27 cellular contexts compared by ENCODE assay signal in the genomic region with DNA sequence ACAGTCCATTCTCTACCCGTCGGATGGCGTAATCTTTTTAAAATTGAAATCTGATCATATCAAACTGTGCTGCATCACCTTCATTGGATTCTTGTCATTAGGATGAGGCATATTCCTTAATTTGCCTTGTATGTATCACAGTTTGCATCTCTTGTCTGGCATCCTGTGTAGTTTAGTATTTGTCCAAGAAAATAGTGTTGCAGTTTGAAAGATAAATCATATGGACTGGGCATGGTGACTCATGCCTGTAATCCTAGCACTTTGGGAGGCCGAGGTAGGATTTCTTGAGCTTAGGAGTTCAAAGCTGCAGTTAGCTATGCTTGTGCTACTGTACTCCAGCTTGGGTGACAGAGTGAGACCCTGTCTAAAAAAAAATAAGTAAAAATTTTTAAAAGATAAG. TPM values are rescaled to one million over a fixed set of nuclear protein-coding genes. Genes with fewer than 3 reads are reported as not detected.
DNase-seq lines count a peak whose midpoint lies in the region; TF ChIP-seq lines count a peak whose summit lies in the region.
"Had no signal": no experiment of that assay in that cellular context is flagged by ENCODE, and none has a peak within 500 bp of the region (broad histone marks: within the 10 kb centered on the region; RNA-seq: fewer than 3 reads in every experiment).

No MANE protein-coding gene starts in this region.

- H3K4me3 ChIP-seq in mammary epithelial cell (replicated peaks in 1 of 3; ENCODE audit: insufficient read depth in 1 of 3, low read depth in 2 of 3, low read length in 3 of 3): no peak overlapping the region
- no peak overlapping the region for H3K4me3 ChIP-seq in SK-N-SH (ENCODE audit: low read depth in 2 of 2, low read length in 1 of 2)
- H3K4me3 ChIP-seq in fibroblast of mammary gland (ENCODE audit: control insufficient read depth, low read depth, low read length): no peak overlapping the region
- H3K4me3 ChIP-seq in smooth muscle cell: no peak overlapping the region
- H3K4me3 ChIP-seq: cardiac muscle cell, esophagus squamous epithelium, lung, skin epidermis had no signal

- H3K9ac ChIP-seq in mammary epithelial cell (ENCODE audit: insufficient read depth, low read length): no peak overlapping the region
- no peak overlapping the region for H3K9ac ChIP-seq in SK-N-SH
- no peak overlapping the region for H3K9ac ChIP-seq in smooth muscle cell (ENCODE audit: low read depth)

- H3K4me2 ChIP-seq in mammary epithelial cell (ENCODE audit: insufficient read depth, low read depth, low read length): no peak overlapping the region
- H3K4me2 ChIP-seq in SK-N-SH: no peak overlapping the region
- H3K4me2 ChIP-seq in smooth muscle cell: peak overlapping the region; percentile 3

- CTCF ChIA-PET in MCF 10A (lab: Yijun Ruan, JAX): interaction anchor here (1.0 to 1.5 kb wide), 2 partner anchors 10 to 200 kb away, joined by 5 to 8 read pairs; no protein-coding TSS in a partner anchor
- CTCF ChIA-PET in mammary epithelial cell (lab: Charles Lee; ENCODE audit: low non-redundant PET): no interaction called here
- CTCF ChIA-PET in SK-N-SH (lab: Yijun Ruan, JAX): interaction anchor here (2.0 kb wide), 1 partner anchor 211 kb away, joined by 6 read pairs; no protein-coding TSS in a partner anchor

- TF ChIP-seq EP300 in SK-N-SH (IDR thresholded peaks at IDR 0.05; ENCODE audit: borderline replicate concordance in 1 of 2, low read depth in 1 of 2, low read length in 1 of 2): no peak

- POLR2A ChIA-PET in MCF 10A (lab: Yijun Ruan, JAX): interaction anchor here (0.9 to 2.2 kb wide), 5 partner anchors 9 to 115 kb away, joined by 3 to 6 read pairs (median 3); a partner anchor contains a TSS
- POLR2A ChIA-PET in SK-N-SH (lab: Yijun Ruan, JAX): no interaction called here

- no peak overlapping the region for H3K27ac ChIP-seq in mammary epithelial cell (ENCODE audit: insufficient read depth, low read depth, low read length)
- H3K27ac ChIP-seq in SK-N-SH (ENCODE audit: low read depth in 2 of 2, low read length in 1 of 2): no peak overlapping the region; a peak in 1 of 4 replicates
- peak overlapping the region; percentile 3 for H3K27ac ChIP-seq in smooth muscle cell (ENCODE audit: low read depth)
- H3K27ac ChIP-seq: cardiac muscle cell, esophagus squamous epithelium, skin epidermis had no signal

- 68% methylated on average over 4 of the region's 4 CpGs for WGBS in mammary epithelial cell (ENCODE audit: low coverage, missing lambda C conversion rate)
- 23% methylated on average over 4 of the region's 4 CpGs for WGBS in SK-N-SH (ENCODE audit: low lambda C conversion rate)
- 50% methylated on average over 4 of the region's 4 CpGs for WGBS in smooth muscle cell (ENCODE audit: low lambda C conversion rate)

- no peaks in the 10 kb centered on the region for H3K36me3 ChIP-seq in mammary epithelial cell (ENCODE audit: insufficient read depth, low read length)
- H3K36me3 ChIP-seq in SK-N-SH (replicated peaks in 1 of 2; ENCODE audit: control insufficient read depth in 1 of 2, insufficient read depth in 2 of 2, low read length in 1 of 2): no peaks in the 10 kb centered on the region
- H3K36me3 ChIP-seq in smooth muscle cell (ENCODE audit: low read depth): no peaks in the 10 kb centered on the region
- H3K36me3 ChIP-seq: cardiac muscle cell, esophagus squamous epithelium had no signal

- H3K4me1 ChIP-seq in mammary epithelial cell (ENCODE audit: insufficient read depth, low read length): peaks cover 4% of the 10 kb centered on the region
- H3K4me1 ChIP-seq in SK-N-SH (ENCODE audit: control insufficient read depth in 1 of 2, insufficient read depth in 2 of 2, low read depth in 1 of 2, low read length in 1 of 2): no peaks in the 10 kb centered on the region; a peak in 1 of 4 replicates
- peaks cover 5% of the 10 kb centered on the region for H3K4me1 ChIP-seq in smooth muscle cell (ENCODE audit: low read depth)

- TF ChIP-seq RAD21 in SK-N-SH (IDR thresholded peaks at IDR 0.05; ENCODE audit: low read length): no peak

- H3K4me1 Mint-ChIP-seq in MCF 10A (ENCODE audit: insufficient read depth, unreplicated experiment): peaks cover 16% of the 10 kb centered on the region
- H3K4me1 Mint-ChIP-seq: endodermal cell had no signal

- in situ Hi-C loops in mammary epithelial cell (cut with MboI; ENCODE audit: low sequenced_read_pairs in 2 of 2): loop anchor here in 1 of 2 donors (25.0 kb wide), 2 partner anchors 205 to 955 kb away; a partner anchor contains a TSS

- intact Hi-C loops in MCF 10A (cut with micrococcal nuclease) (no loop called here), mammary epithelial cell (cut with micrococcal nuclease) (no loop called here)

- no peaks in the 10 kb centered on the region for H3K27me3 Mint-ChIP-seq in MCF 10A (ENCODE audit: insufficient read depth, unreplicated experiment)
- H3K27me3 Mint-ChIP-seq: B cell, T-cell had no signal

- peaks cover 8% of the 10 kb centered on the region for H3K36me3 Mint-ChIP-seq in MCF 10A (ENCODE audit: insufficient read depth, unreplicated experiment)

- no peak overlapping the region for H3K27ac Mint-ChIP-seq in MCF 10A (ENCODE audit: low read depth, unreplicated experiment)
- H3K27ac Mint-ChIP-seq: B cell, endodermal cell, T-cell had no signal

- H3F3A ChIP-seq in SK-N-SH (replicated peaks; ENCODE audit: insufficient read depth) (peaks cover 12% of the 10 kb centered on the region), smooth muscle cell (ENCODE audit: low read depth) (no peaks in the 10 kb centered on the region)

- no peaks in the 10 kb centered on the region for H3K9me3 Mint-ChIP-seq in MCF 10A (ENCODE audit: unreplicated experiment)
- H3K9me3 Mint-ChIP-seq: endodermal cell, T-cell had no signal

- H2AFZ ChIP-seq in mammary epithelial cell (ENCODE audit: low read depth, low read length) (no peak overlapping the region), SK-N-SH (ENCODE audit: low read depth) (no peak overlapping the region), smooth muscle cell (ENCODE audit: low read depth) (no peak overlapping the region)

- DNase-seq in MCF 10A (ENCODE audit: unreplicated experiment): peak; percentile 5
- no peak for DNase-seq in mammary epithelial cell
- DNase-seq in SK-N-SH: no peak
- peak; percentile 73 for DNase-seq in fibroblast of mammary gland (ENCODE audit: low read depth)
- DNase-seq in smooth muscle cell (lab: John Stamatoyannopoulos, UW; ENCODE audit: unreplicated experiment): no peak
- DNase-seq in putamen (ENCODE audit: low spot score): no peak
- DNase-seq in T-helper 1 cell: no peak
- DNase-seq in OCI-M2 (lab: John Stamatoyannopoulos, UW; ENCODE audit: unreplicated experiment): no peak
- DNase-seq: 8988T; activated naive CD4-positive, alpha-beta T cell; activated T-cell treated with anti-CD3 and anti-CD28 coated beads, Interleukin-2, amount 50 U/mL, for 1 hour; amniotic stem cell; DMS153; endodermal cell; esophagus squamous epithelium; GF-D8; head of caudate nucleus; kidney glomerular epithelial cell; NCI-H1417; NCI-H2081; SIG-M5; stimulated activated CD4-positive, alpha-beta T cell treated with anti-CD3 and anti-CD28 coated beads, Interleukin-1b, Interleukin-23, amount 100 ng/mL, for 48 hours; T-cell had no signal

- H3K79me2 ChIP-seq in mammary epithelial cell (ENCODE audit: insufficient read depth, low read length) (peaks cover 69% of the 10 kb centered on the region), SK-N-SH (ENCODE audit: insufficient read depth) (peaks cover 95% of the 10 kb centered on the region), smooth muscle cell (ENCODE audit: low read depth) (peaks cover 66% of the 10 kb centered on the region)

- dilution Hi-C loops in mammary epithelial cell (cut with HindIII; ENCODE audit: low sequenced_read_pairs): no loop called here

- H4K20me1 ChIP-seq in mammary epithelial cell (ENCODE audit: insufficient read depth, low read length) (no peaks in the 10 kb centered on the region), SK-N-SH (ENCODE audit: insufficient read depth) (no peaks in the 10 kb centered on the region), smooth muscle cell (ENCODE audit: low read depth) (peaks cover 80% of the 10 kb centered on the region)

- no peak for TF ChIP-seq CTCF in MCF 10A (IDR thresholded peaks at IDR 0.05; ENCODE audit: unreplicated experiment)
- no peak for TF ChIP-seq CTCF in mammary epithelial cell (conservative IDR thresholded peaks at IDR 0.05 in 1 of 2, IDR thresholded peaks at IDR 0.05 in 1 of 2; ENCODE audit: extremely low read depth in 1 of 2, insufficient read depth in 1 of 2, low read depth in 1 of 2, low read length in 2 of 2)
- TF ChIP-seq CTCF in SK-N-SH (IDR thresholded peaks at IDR 0.05): no peak
- no peak for TF ChIP-seq CTCF in fibroblast of mammary gland (conservative IDR thresholded peaks at IDR 0.05; ENCODE audit: control insufficient read depth, insufficient read depth, low read depth, low read length)
- no peak for TF ChIP-seq CTCF in smooth muscle cell (IDR thresholded peaks at IDR 0.05; ENCODE audit: borderline replicate concordance, insufficient read depth, poor library complexity, severe bottlenecking)

- no peaks in the 10 kb centered on the region for H3K27me3 ChIP-seq in mammary epithelial cell (ENCODE audit: insufficient read depth, low read length)
- no peaks in the 10 kb centered on the region for H3K27me3 ChIP-seq in SK-N-SH (ENCODE audit: insufficient read depth)
- no peaks in the 10 kb centered on the region for H3K27me3 ChIP-seq in smooth muscle cell (ENCODE audit: low read depth)
- H3K27me3 ChIP-seq: cardiac muscle cell, esophagus squamous epithelium had no signal

- H3K9me3 ChIP-seq in mammary epithelial cell (replicated peaks; ENCODE audit: insufficient read depth, low read length): no peaks in the 10 kb centered on the region
- no peaks in the 10 kb centered on the region for H3K9me3 ChIP-seq in SK-N-SH
- no peaks in the 10 kb centered on the region for H3K9me3 ChIP-seq in smooth muscle cell (replicated peaks; ENCODE audit: low read depth)
- H3K9me3 ChIP-seq: esophagus squamous epithelium had no signal

- no peaks in the 10 kb centered on the region for H3K9me2 ChIP-seq in SK-N-SH

- H3K4me3 Mint-ChIP-seq in MCF 10A (ENCODE audit: unreplicated experiment): no peak overlapping the region
- H3K4me3 Mint-ChIP-seq: B cell, endodermal cell, T-cell had no signal

- no TSS peak for BruUV-seq in MCF 10A (replicated peaks; lab: Mats Ljungman, UMichigan)
- BruUV-seq in mammary epithelial cell (replicated peaks; lab: Mats Ljungman, UMichigan): no TSS peak

RNA-seq across cellular contexts. Expression of a gene that starts 5.8 kb away (rescaled TPM):
- total RNA-seq in MCF 10A (2022) (302 and 406 TPM in 2 replicates), mammary epithelial cell (100 to 1,000 TPM; 127 to 209 TPM), smooth muscle cell (157 and 165 TPM in 2 replicates)
- polyA plus RNA-seq in mammary epithelial cell (114 TPM), SK-N-SH (2012; rRNA removed) (38.0 and 51.8 TPM in 2 replicates), smooth muscle cell (104 and 138 TPM in 2 replicates)
- polyA minus RNA-seq in mammary epithelial cell: 27.8 TPM
- polyA plus RNA-seq in SK-N-SH (2012; cell fraction: cytosol; rRNA removed): 82.3 and 126 TPM in 2 replicates
- 5.7 and 18.1 TPM in 2 replicates for polyA plus RNA-seq in SK-N-SH (2012; cell fraction: nucleus; rRNA removed)

RNA-seq across cellular contexts. Expression of a gene that starts 58.6 kb away (rescaled TPM):
- total RNA-seq in MCF 10A (2022): 163 and 199 TPM in 2 replicates
- total RNA-seq in mammary epithelial cell: 100 to 1,000 TPM in 1 of 2 donors, 10 to 100 TPM in 1; 95.7 to 182 TPM
- 95.0 TPM for polyA plus RNA-seq in mammary epithelial cell
- polyA minus RNA-seq in mammary epithelial cell: 286 TPM
- polyA plus RNA-seq in SK-N-SH (2012; rRNA removed): 41.5 and 45.7 TPM in 2 replicates
- 58.4 and 75.8 TPM in 2 replicates for polyA plus RNA-seq in SK-N-SH (2012; cell fraction: cytosol; rRNA removed)
- polyA plus RNA-seq in SK-N-SH (2012; cell fraction: nucleus; rRNA removed): 24.2 and 54.7 TPM in 2 replicates
- total RNA-seq in smooth muscle cell: 65.3 and 85.4 TPM in 2 replicates
- 79.1 and 84.1 TPM in 2 replicates for polyA plus RNA-seq in smooth muscle cell

Comparison
In these comparisons a context has a peak if more than half of its experiments do, and no peak if none do; other contexts are left out.
1. DNase-seq: peak in MCF 10A (single experiment) and fibroblast of mammary gland (single experiment); none in mammary epithelial cell (single experiment), SK-N-SH (single experiment), smooth muscle cell (single experiment), putamen (single experiment), T-helper 1 cell (0 of 5) and OCI-M2 (single experiment).